In the genomic region with DNA sequence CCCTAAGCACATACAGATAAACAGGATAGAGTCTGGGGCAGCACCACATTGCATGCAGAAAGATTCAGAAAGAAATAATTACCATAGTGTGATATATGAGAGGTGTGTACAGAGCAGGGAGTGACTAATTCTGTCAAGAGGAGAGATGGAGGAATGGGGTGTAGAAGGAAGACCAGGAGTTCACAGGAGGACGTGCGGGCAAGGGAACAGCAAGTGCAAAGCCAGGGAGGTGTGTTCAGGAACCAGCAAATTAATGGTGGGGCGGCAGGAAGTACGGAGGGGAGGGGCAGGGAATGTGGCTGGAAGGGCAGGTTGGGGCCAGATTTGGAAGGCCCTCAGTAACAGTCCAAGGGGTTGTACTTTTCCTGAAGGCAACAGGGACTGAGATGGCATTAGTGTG, we compare ENCODE assay signal across 22 cellular contexts. TPM values are rescaled to one million over a fixed set of nuclear protein-coding genes. Genes with fewer than 3 reads are reported as not detected.
DNase-seq lines count a peak whose midpoint lies in the region; FAIRE-seq and TF ChIP-seq lines count a peak whose summit lies in the region.
"Had no signal": no experiment of that assay in that cellular context is flagged by ENCODE, and none has a peak within 500 bp of the region (broad histone marks: within the 10 kb centered on the region; RNA-seq: fewer than 3 reads in every experiment).

No MANE protein-coding gene starts in this region.

- no peak for TF ChIP-seq CTCF in MCF 10A (IDR thresholded peaks at IDR 0.05; ENCODE audit: unreplicated experiment)
- no peak for TF ChIP-seq CTCF in breast epithelium (IDR thresholded peaks at IDR 0.05)
- no peak for TF ChIP-seq CTCF in bronchial epithelial cell (IDR thresholded peaks at IDR 0.05; ENCODE audit: insufficient read depth, low read length, severe bottlenecking)
- TF ChIP-seq CTCF in esophagus squamous epithelium (IDR thresholded peaks at IDR 0.05): no peak
- no peak for TF ChIP-seq CTCF in type B pancreatic cell (conservative IDR thresholded peaks at IDR 0.05)

- H3K27me3 ChIP-seq in breast epithelium (no peaks in the 10 kb centered on the region), bronchial epithelial cell (ENCODE audit: control insufficient read depth, insufficient read depth, low read length) (no peaks in the 10 kb centered on the region), esophagus squamous epithelium (no peaks in the 10 kb centered on the region)
- H3K27me3 ChIP-seq: BLaER1 had no signal

- no peaks in the 10 kb centered on the region for H3K36me3 ChIP-seq in breast epithelium
- H3K36me3 ChIP-seq in bronchial epithelial cell (ENCODE audit: control insufficient read depth, insufficient read depth, low read length): no peaks in the 10 kb centered on the region
- H3K36me3 ChIP-seq in esophagus squamous epithelium: no peaks in the 10 kb centered on the region
- H3K36me3 ChIP-seq: BLaER1 had no signal

- WGBS in esophagus squamous epithelium, 2 donors: 29 to 44% methylated on average over 4 of the region's 4 CpGs

- CTCF ChIA-PET in MCF 10A (lab: Yijun Ruan, JAX): interaction anchor here (0.7 to 3.1 kb wide), 3 partner anchors 17 to 22 kb away, joined by 3 to 16 read pairs (median 14); a partner anchor contains a TSS

- no peaks in the 10 kb centered on the region for H3K9me3 ChIP-seq in breast epithelium
- H3K9me3 ChIP-seq in esophagus squamous epithelium: no peaks in the 10 kb centered on the region
- H3K9me3 ChIP-seq: BLaER1 had no signal

- peak; percentile 93 for FAIRE-seq in bronchial epithelial cell (lab: Jason Lieb, UNC)
- FAIRE-seq: A204.1, GM12878 had no signal

- H3K4me3 Mint-ChIP-seq in MCF 10A (ENCODE audit: unreplicated experiment) (no peak overlapping the region), type B pancreatic cell (peak overlapping the region; percentile 16)
- H3K4me3 Mint-ChIP-seq: CD4-positive, alpha-beta memory T cell had no signal

- intact Hi-C loops in MCF 10A (cut with micrococcal nuclease) (no loop called here), breast epithelium (cut with DNase I; ENCODE audit: low total_unique reads) (no loop called here), esophagus squamous epithelium (cut with DNase I) (no loop called here)

- H3K36me3 Mint-ChIP-seq in MCF 10A (ENCODE audit: insufficient read depth, unreplicated experiment) (no peaks in the 10 kb centered on the region), type B pancreatic cell (no peaks in the 10 kb centered on the region)
- H3K36me3 Mint-ChIP-seq: CD4-positive, alpha-beta memory T cell had no signal

- H3K27ac ChIP-seq in breast epithelium (no peak overlapping the region), esophagus squamous epithelium (peak overlapping the region; percentile 21 to 64 (median 55))
- H3K27ac ChIP-seq: BLaER1 had no signal

- DNase-seq in MCF 10A (ENCODE audit: unreplicated experiment): peak; percentile 59
- DNase-seq in breast epithelium (ENCODE audit: low spot score in 2 of 2): no peak
- peak; percentile 88 for DNase-seq in bronchial epithelial cell (ENCODE audit: low read depth)
- DNase-seq in esophagus squamous epithelium (lab: John Stamatoyannopoulos, UW): no peak
- no peak for DNase-seq in type B pancreatic cell (ENCODE audit: extremely low spot score, unreplicated experiment)
- DNase-seq in dedifferentiated amniotic fluid mesenchymal stem cell (ENCODE audit: extremely low spot score): no peak
- no peak for DNase-seq in middle frontal gyrus (ENCODE audit: extremely low spot score, low spot score)
- no peak for DNase-seq in stimulated activated CD8-positive, alpha-beta memory T cell treated with anti-CD3 and anti-CD28 coated beads, Interleukin-4, amount 100 ng/mL, for 48 hours
- DNase-seq: CD4-positive, alpha-beta memory T cell; DMS153; EL; KBM-7; NCI-H1105 treated with DMSO at 0.1 percent for 48 hours; NCI-H1694 treated with DMSO at 0.1 percent for 48 hours; NCI-H2107; NCI-H510A treated with DMSO at 0.1 percent for 48 hours; NCI-H774; OCI-M1; SIG-M5 had no signal

- POLR2A ChIA-PET in MCF 10A (lab: Yijun Ruan, JAX): interaction anchor here (0.6 to 4.4 kb wide), 6 partner anchors 9 to 570 kb away, joined by 3 to 32 read pairs (median 4); a partner anchor contains a TSS

- H3K4me1 ChIP-seq in breast epithelium (no peaks in the 10 kb centered on the region), esophagus squamous epithelium (peaks cover 0 to 25% (median 0%) of the 10 kb centered on the region in 3 donors)
- H3K4me1 ChIP-seq: BLaER1 had no signal

- H3K9me3 Mint-ChIP-seq in MCF 10A (ENCODE audit: unreplicated experiment) (no peaks in the 10 kb centered on the region), type B pancreatic cell (no peaks in the 10 kb centered on the region)

- H3K4me3 ChIP-seq in breast epithelium (no peak overlapping the region), bronchial epithelial cell (ENCODE audit: low read depth, low read length) (no peak overlapping the region), esophagus squamous epithelium (no peak overlapping the region)
- H3K4me3 ChIP-seq: BLaER1, GM12878 had no signal

- TF ChIP-seq POLR2A in breast epithelium (IDR thresholded peaks at IDR 0.05) (no peak), esophagus squamous epithelium (IDR thresholded peaks at IDR 0.05) (no peak)

- H3K27ac Mint-ChIP-seq in MCF 10A (ENCODE audit: low read depth, unreplicated experiment) (peak overlapping the region; percentile 2), type B pancreatic cell (peak overlapping the region; percentile 76)
- H3K27ac Mint-ChIP-seq: CD4-positive, alpha-beta memory T cell had no signal

- no TSS peak for BruUV-seq in MCF 10A (replicated peaks; lab: Mats Ljungman, UMichigan)

- peaks cover 17% of the 10 kb centered on the region for H3K4me1 Mint-ChIP-seq in MCF 10A (ENCODE audit: insufficient read depth, unreplicated experiment)
- H3K4me1 Mint-ChIP-seq in type B pancreatic cell (ENCODE audit: unreplicated experiment): peaks cover 6% of the 10 kb centered on the region
- H3K4me1 Mint-ChIP-seq: CD4-positive, alpha-beta memory T cell had no signal

- H3K27me3 Mint-ChIP-seq in MCF 10A (ENCODE audit: insufficient read depth, unreplicated experiment): no peaks in the 10 kb centered on the region
- H3K27me3 Mint-ChIP-seq in type B pancreatic cell: no peaks in the 10 kb centered on the region

RNA-seq across cellular contexts. Expression of a gene that starts 17.4 kb away (rescaled TPM):
- 92.3 and 189 TPM in 2 replicates for total RNA-seq in MCF 10A (2022)
- total RNA-seq in breast epithelium: 10 to 100 TPM; 11.8 to 61.0 (median 18.4) TPM
- 6.1 and 9.0 TPM in 2 replicates for total RNA-seq in bronchial epithelial cell
- 10 to 100 TPM; 10.9 to 47.8 (median 19.5) TPM for total RNA-seq in esophagus squamous epithelium
- total RNA-seq in type B pancreatic cell (ENCODE audit: low replicate concordance): 64.4 and 283 TPM in 2 replicates

RNA-seq across cellular contexts. Expression of a gene that starts 43.8 kb away (rescaled TPM):
- total RNA-seq in MCF 10A (2022): 0.77 and 0.81 TPM in 2 replicates
- total RNA-seq in breast epithelium: 1 to 10 TPM in 1 of 3 donors, under 1 TPM in 2; 0.88 to 2.7 (median 0.98) TPM
- 2.4 and 4.5 TPM in 2 replicates for total RNA-seq in bronchial epithelial cell
- total RNA-seq in esophagus squamous epithelium: 1 to 10 TPM in 1 of 4 donors, under 1 TPM in 3; 0.11 to 3.8 (median 0.20) TPM
- total RNA-seq in type B pancreatic cell (ENCODE audit: low replicate concordance): 7.8 and 31.0 TPM in 2 replicates
- total RNA-seq: CD4-positive, alpha-beta memory T cell had no signal

Comparison
In these comparisons a context has a peak if more than half of its experiments do, and no peak if none do; other contexts are left out.
1. DNase-seq: peak in MCF 10A (single experiment) and bronchial epithelial cell (single experiment); none in breast epithelium (0 of 2), esophagus squamous epithelium (single experiment), type B pancreatic cell (single experiment), dedifferentiated amniotic fluid mesenchymal stem cell (single experiment), middle frontal gyrus (single experiment) and stimulated activated CD8-positive, alpha-beta memory T cell treated with anti-CD3 and anti-CD28 coated beads, Interleukin-4, amount 100 ng/mL, for 48 hours (single experiment).
2. H3K27ac ChIP-seq: peak in esophagus squamous epithelium (4 of 4); none in breast epithelium (0 of 2).